In genomic region chr15:84876269-84876668, GRCh38 we compare ENCODE assay signal across 30 cellular contexts. TPM values are rescaled to one million over a fixed set of nuclear protein-coding genes. Genes with fewer than 3 reads are reported as not detected.
"Had no signal": no experiment of that assay in that cellular context is flagged by ENCODE, and none has a peak within 500 bp of the region (broad histone marks: within the 10 kb centered on the region; RNA-seq: fewer than 3 reads in every experiment).

No MANE protein-coding gene starts in this region.

- H3K4me1 ChIP-seq: suprapubic skin, testis, tibial nerve, transverse colon, upper lobe of right lung, uterus, vagina had no signal

- H3K27ac ChIP-seq: stomach, suprapubic skin, testis, thyroid gland, tibial artery, tibial nerve, transverse colon, upper lobe of left lung, upper lobe of right lung, uterus, vagina had no signal

- H3K27me3 ChIP-seq: stomach, suprapubic skin, testis, thyroid gland, tibial artery, tibial nerve, transverse colon, upper lobe of left lung, upper lobe of right lung, uterus, vagina had no signal

- DNase-seq: stimulated activated CD4-positive, alpha-beta T cell treated with anti-CD3 and anti-CD28 coated beads, Interleukin-2, amount 100 ng/mL, for 48 hours; stimulated activated CD4-positive, alpha-beta T cell treated with anti-CD3 and anti-CD28 coated beads, Interleukin-4, amount 100 ng/mL, for 1 hour; stimulated activated CD4-positive, alpha-beta T cell treated with anti-CD3 and anti-CD28 coated beads, Interleukin-4, amount 100 ng/mL, for 24 hours; stimulated activated CD4-positive, alpha-beta T cell treated with anti-CD3 and anti-CD28 coated beads, Interleukin-4, amount 100 ng/mL, for 4 hours; stimulated activated CD8-positive, alpha-beta memory T cell treated with anti-CD3 and anti-CD28 coated beads, Interleukin-4, amount 100 ng/mL, for 48 hours; stimulated activated naive B cell treated with anti-CD40 and anti-IgM and Interleukin-4, amounts not matched to agents 10 μg/mL and 1 μg/mL and 100 μg/mL, for 72 hours; stimulated activated naive CD4-positive, alpha-beta T cell; stimulated activated naive CD4-positive, alpha-beta T cell treated with Interleukin-2 at 50 U/mL for 16 hours; stimulated activated naive CD8-positive, alpha-beta T cell treated with anti-CD3 and anti-CD28 coated beads, Interleukin-15, amount 100 ng/mL, for 72 hours; stimulated activated naive CD8-positive, alpha-beta T cell treated with anti-CD3 and anti-CD28 coated beads, Interleukin-15, Interleukin-2, amounts not matched to agents 100 U/mL and 50 U/mL, for 24 hours; stomach; substantia nigra; testis; thyroid gland; tibial artery; transverse colon; trophoblast cell; upper lobe of left lung; upper lobe of right lung; uterus had no signal

- H3K4me3 ChIP-seq: stomach, suprapubic skin, testis, thoracic aorta, thyroid gland, tibial artery, tibial nerve, transverse colon, upper lobe of left lung, upper lobe of right lung, uterus, vagina had no signal

- H3K36me3 ChIP-seq: stomach, suprapubic skin, thoracic aorta, thyroid gland, tibial artery, tibial nerve, transverse colon, upper lobe of left lung, upper lobe of right lung, uterus, vagina had no signal

- H3K9me3 ChIP-seq: stomach, suprapubic skin, testis, thoracic aorta, thyroid gland, tibial artery, tibial nerve, transverse colon, upper lobe of left lung, upper lobe of right lung, uterus, vagina had no signal

- ATAC-seq: stimulated activated effector memory CD8-positive, alpha-beta T cell treated with anti-CD3 and anti-CD28 coated beads, Interleukin-12 subunit alpha, Interleukin-12 subunit beta, amount 100 ng/mL, for 72 hours; stimulated activated memory B cell treated with anti-CD40 and anti-IgM and Interleukin-4, amounts not matched to agents 10 μg/mL and 1 μg/mL and 100 μg/mL, for 72 hours; stimulated activated naive B cell treated with anti-CD40 and anti-IgM and Interleukin-4, amounts not matched to agents 10 μg/mL and 1 μg/mL and 100 μg/mL, for 72 hours; stimulated activated naive CD8-positive, alpha-beta T cell treated with anti-CD3 and anti-CD28 coated beads, Interleukin-15, amount 100 ng/mL, for 72 hours; stimulated activated naive CD8-positive, alpha-beta T cell treated with anti-CD3 and anti-CD28 coated beads, Interleukin-15, Interleukin-2, amounts not matched to agents 100 U/mL and 50 U/mL, for 24 hours; upper lobe of right lung had no signal

- FAIRE-seq: urothelium cell line had no signal

RNA-seq across cellular contexts. Expression of gene SLC28A1, which starts 8.2 kb away (rescaled TPM):
- total RNA-seq: subcutaneous adipose tissue, suprapubic skin, temporal lobe, thyroid gland, transverse colon, upper lobe of left lung, upper lobe of right lung, ureter, vagina had no signal
- polyA plus RNA-seq: stomach had no signal
